10 cellular contexts compared by ENCODE assay signal in the genomic region with DNA sequence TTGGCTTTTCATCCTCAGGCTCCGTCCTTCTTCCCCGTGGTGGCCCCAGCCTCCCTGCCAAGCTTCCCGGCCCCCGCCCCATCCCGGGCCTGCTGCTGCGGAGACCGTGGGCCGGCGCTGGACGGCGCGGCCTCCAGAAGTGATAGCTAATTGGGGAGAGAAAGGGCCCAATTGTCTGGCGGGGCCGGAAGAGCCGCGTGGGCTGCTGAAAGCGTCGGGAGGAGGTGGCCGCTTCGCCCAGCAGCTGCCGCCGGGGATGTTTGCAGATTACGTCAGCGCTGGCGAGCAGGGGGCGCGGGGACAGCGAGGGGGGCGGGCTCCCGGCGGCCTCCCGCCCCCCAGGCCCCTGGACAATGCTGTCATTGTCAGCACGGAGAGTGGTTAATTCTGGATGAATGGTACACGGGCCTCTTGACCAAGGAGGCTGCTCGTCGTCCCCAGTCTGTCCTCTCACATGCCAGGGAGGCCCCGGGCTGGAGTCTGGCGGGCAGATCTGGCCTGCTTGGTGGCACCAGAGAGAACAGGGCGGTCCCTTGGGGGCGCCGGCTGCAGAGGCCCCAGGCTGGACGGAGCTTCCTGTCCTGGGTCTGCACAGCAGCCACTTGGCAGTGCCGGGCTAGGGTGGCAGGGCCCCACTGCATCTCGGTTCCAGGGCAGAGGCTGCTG. TPM values are rescaled to one million over a fixed set of nuclear protein-coding genes. Genes with fewer than 3 reads are reported as not detected.
DNase-seq lines count a peak whose midpoint lies in the region; ATAC-seq and TF ChIP-seq lines count a peak whose summit lies in the region.
"Had no signal": no experiment of that assay in that cellular context is flagged by ENCODE, and none has a peak within 500 bp of the region (broad histone marks: within the 10 kb centered on the region; RNA-seq: fewer than 3 reads in every experiment).

No MANE protein-coding gene starts in this region.

- H3K4me2 ChIP-seq in PC-9, result 0 out of 2 replicates have a peak overlapping the region, but pooled peaks have one; percentile 54

- CTCF ChIA-PET in PC-9 (lab: Charles Lee), result no interaction called here

- H3K36me3 ChIP-seq in PC-9 (ENCODE audit: low read depth), result no peaks in the 10 kb centered on the region

- H3K27me3 ChIP-seq in PC-9 (ENCODE audit: insufficient read depth, low read depth), result no peaks in the 10 kb centered on the region

- no peak overlapping the region for H2AFZ ChIP-seq in PC-9
- H2AFZ ChIP-seq: parathyroid adenoma had no signal

- ATAC-seq in GM18907 (IDR thresholded peaks at IDR 0.05; ENCODE audit: unreplicated experiment) (no peak), HG03432 (IDR thresholded peaks at IDR 0.05; ENCODE audit: unreplicated experiment) (no peak)

- H3K79me2 ChIP-seq in PC-9 (ENCODE audit: low read depth), result no peaks in the 10 kb centered on the region
- H3K79me2 ChIP-seq: parathyroid adenoma had no signal

- POLR2A ChIA-PET in PC-9 (lab: Charles Lee; ENCODE audit: unreplicated experiment), result interaction anchor here (0.6 kb wide), 1 partner anchor 135 kb away, joined by 3 read pairs; no protein-coding TSS in a partner anchor

- no peak overlapping the region for H3K4me3 ChIP-seq in PC-9

- BruUV-seq in PC-9 (replicated peaks; lab: Mats Ljungman, UMichigan), result no TSS peak

- peak; percentile 22 for DNase-seq in G401 (ENCODE audit: low spot score)
- DNase-seq in PC-9, result no peak
- peak; percentile 96 for DNase-seq in foreskin melanocyte
- DNase-seq in posterior vena cava (ENCODE audit: low spot score), result peak; percentile 88
- no peak for DNase-seq in SKM-1 (lab: John Stamatoyannopoulos, UW; ENCODE audit: unreplicated experiment)
- DNase-seq in stimulated activated CD4-positive, alpha-beta T cell treated with anti-CD3 and anti-CD28 coated beads, Interleukin-2, amount 100 ng/mL, for 24 hours, result no peak
- DNase-seq: activated effector memory CD4-positive, alpha-beta T cell treated with anti-CD3 and anti-CD28 coated beads, Interleukin-2, amount 50 U/mL, for 16 hours had no signal

- intact Hi-C loops in PC-9 (cut with micrococcal nuclease; ENCODE audit: unreplicated experiment), result no loop called here
- intact Hi-C loops in posterior vena cava (cut with DNase I), result no loop called here

- no peaks in the 10 kb centered on the region for H3K9me2 ChIP-seq in PC-9 (ENCODE audit: insufficient read depth)

- H3K9me3 ChIP-seq in PC-9 (ENCODE audit: insufficient read depth, low read depth), result no peaks in the 10 kb centered on the region

- TF ChIP-seq CTCF in PC-9 (conservative IDR thresholded peaks at IDR 0.05), result no peak

- H3K4me1 ChIP-seq in PC-9 (replicated peaks; ENCODE audit: insufficient read depth), result peaks cover 15% of the 10 kb centered on the region
- H3K4me1 ChIP-seq: parathyroid adenoma had no signal

- in situ Hi-C loops in G401 (cut with HindIII; ENCODE audit: low sequenced_read_pairs), result no loop called here

- H3F3A ChIP-seq in PC-9 (ENCODE audit: insufficient read depth, low read depth), result no peaks in the 10 kb centered on the region

- H3K27ac ChIP-seq in PC-9, result no peak overlapping the region
- H3K27ac ChIP-seq: parathyroid adenoma had no signal

- no peaks in the 10 kb centered on the region for H4K20me1 ChIP-seq in PC-9 (ENCODE audit: insufficient read depth)

RNA-seq across cellular contexts. Expression of a gene that starts 1.6 kb away (rescaled TPM):
- total RNA-seq in G401 (2014; rRNA removed; shearing (Covaris generic)), result not detected in 2 replicates
- total RNA-seq in PC-9 (2021) (0.26 and 0.50 TPM in 2 replicates), posterior vena cava (1 to 10 TPM in 1 of 2 donors, under 1 TPM in 1; 0.76 to 1.4 TPM)

Comparison
In these comparisons a context has a peak if more than half of its experiments do, and no peak if none do; other contexts are left out.
1. DNase-seq: peak in G401 (single experiment), foreskin melanocyte (single experiment) and posterior vena cava (single experiment); none in PC-9 (0 of 2), SKM-1 (single experiment) and stimulated activated CD4-positive, alpha-beta T cell treated with anti-CD3 and anti-CD28 coated beads, Interleukin-2, amount 100 ng/mL, for 24 hours (0 of 2).